In the genomic region with DNA sequence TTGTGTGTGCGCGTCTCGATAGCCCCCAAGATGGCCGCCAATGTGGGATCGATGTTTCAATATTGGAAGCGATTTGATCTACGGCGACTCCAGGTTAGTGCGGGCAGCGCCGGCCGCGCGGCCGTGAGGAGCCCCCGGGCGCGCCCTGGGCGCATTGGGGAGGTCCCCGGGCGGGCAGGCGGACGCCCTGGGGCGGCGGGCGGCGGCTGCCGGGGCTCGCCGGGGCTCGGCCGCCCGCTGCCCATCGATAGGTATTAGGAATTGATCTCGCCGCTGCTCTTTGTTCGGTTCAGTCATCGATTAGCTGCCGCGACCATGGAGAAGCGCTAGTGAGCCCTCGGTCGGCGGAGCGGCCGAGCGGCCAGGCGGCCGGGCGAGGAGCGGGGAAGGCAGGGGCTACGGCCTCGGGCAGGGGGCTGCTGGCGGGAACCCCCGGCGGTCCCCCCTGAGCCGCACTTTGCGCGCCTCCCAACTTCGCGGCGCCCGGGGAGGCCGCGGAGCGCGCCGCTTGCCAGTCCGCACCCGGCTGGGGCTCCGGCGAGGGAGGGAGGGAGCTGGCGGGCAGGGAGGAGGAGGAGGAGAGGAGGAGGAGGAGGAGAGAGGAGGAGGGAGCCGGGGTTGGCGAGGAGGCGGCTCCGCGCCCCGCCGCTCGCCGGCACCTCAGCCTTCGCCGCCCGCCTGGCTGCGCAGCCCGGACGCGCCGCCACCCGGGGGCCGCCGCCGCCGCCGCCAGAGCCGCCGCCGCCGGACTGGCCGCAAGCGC, we compare ENCODE assay signal across 1 cellular context.
TF ChIP-seq lines count a peak whose summit lies in the region.

Gene CUX2, plus strand, starts transcription at position 18 of the 763 bp plus-strand sequence.

TF ChIP-seq in H1, 55 proteins besides CTCF, POLR2A, EP300 and RAD21 (continued from another document):
- peak; percentile 72 for TF ChIP-seq ASH2L (IDR thresholded peaks at IDR 0.05; ENCODE audit: low read length)
- peak; percentile 60 for TF ChIP-seq CTBP2 (IDR thresholded peaks at IDR 0.05; ENCODE audit: borderline replicate concordance, insufficient read depth, insufficient read length, low read length)
